8 cellular contexts compared by ENCODE assay signal in the genomic region with DNA sequence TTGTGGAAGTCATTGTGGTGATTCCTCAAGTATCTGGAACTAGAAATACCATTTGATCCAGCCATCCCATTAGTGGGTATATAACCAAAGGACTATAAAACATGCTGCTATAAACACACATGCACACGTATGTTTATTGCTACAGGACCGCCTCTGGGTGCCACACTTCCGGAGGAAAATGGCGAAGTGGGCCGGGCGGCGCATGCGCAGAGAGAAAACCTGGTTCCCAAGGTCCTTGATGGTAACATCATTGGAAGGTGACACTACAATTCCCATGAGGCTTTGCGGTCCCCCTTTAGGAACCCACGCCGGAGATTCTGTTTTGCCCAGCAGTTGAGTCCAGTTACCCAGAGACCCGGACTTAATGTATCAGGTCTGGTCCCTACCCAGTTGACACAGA.
A peak's percentile ranks its signal among the peaks of the same experiment; 100 is the strongest.
DNase-seq lines count a peak whose midpoint lies in the region; FAIRE-seq and TF ChIP-seq lines count a peak whose summit lies in the region.
"Not testable (repeated sequence)": the region's sequence is repeated elsewhere in the genome, so short reads cannot be mapped to it uniquely, and the experiment has no call there.

No MANE protein-coding gene starts in this region.

- not testable (repeated sequence) for H3K27ac ChIP-seq in MM.1S (ENCODE audit: low read length)

- not testable (repeated sequence) for H3K4me1 ChIP-seq in MM.1S (ENCODE audit: low read length)

- H3F3A ChIP-seq in MM.1S (ENCODE audit: insufficient read depth, low read length), result not testable (repeated sequence)

- TF ChIP-seq RAD21 in Ishikawa (IDR thresholded peaks at IDR 0.05; ENCODE audit: low read depth), result not testable (repeated sequence)

- not testable (repeated sequence) for H3K27me3 ChIP-seq in MM.1S (replicated peaks; ENCODE audit: insufficient read depth, low read length)

- FAIRE-seq in urothelium cell line (lab: Jason Lieb, UNC), result not testable (repeated sequence)

- not testable (repeated sequence) for H2AFZ ChIP-seq in MM.1S (ENCODE audit: low read length)

- H3K9ac ChIP-seq in MM.1S (ENCODE audit: low read length), result not testable (repeated sequence)

- TF ChIP-seq EP300 in Ishikawa (IDR thresholded peaks at IDR 0.05; ENCODE audit: borderline replicate concordance), result not testable (repeated sequence)

- H4K20me1 ChIP-seq in MM.1S (ENCODE audit: insufficient read depth, low read length), result not testable (repeated sequence)

- not testable (repeated sequence) for H3K36me3 ChIP-seq in MM.1S (replicated peaks; ENCODE audit: insufficient read depth, low read length)

- TF ChIP-seq CTCF in MM.1S (IDR thresholded peaks at IDR 0.05; ENCODE audit: low read length), result not testable (repeated sequence)

- H3K9me2 ChIP-seq in MM.1S (replicated peaks; ENCODE audit: insufficient read depth, low read length), result not testable (repeated sequence)

- H3K4me3 ChIP-seq in MM.1S (ENCODE audit: low read length), result not testable (repeated sequence)

- not testable (repeated sequence) for H3K79me2 ChIP-seq in MM.1S (ENCODE audit: low read length)

- H3K4me2 ChIP-seq in MM.1S (ENCODE audit: low read depth, low read length), result not testable (repeated sequence)

- not testable (repeated sequence) for H3K9me3 ChIP-seq in MM.1S (replicated peaks; ENCODE audit: insufficient read depth, low read length)

- DNase-seq in H4 (ENCODE audit: low spot score), result peak; percentile 14
- DNase-seq in MM.1S, result peak; percentile 68
- DNase-seq in RKO (ENCODE audit: low spot score), result peak; percentile 0
- peak; percentile 64 for DNase-seq in RPMI8226
- DNase-seq in SK-N-DZ (ENCODE audit: low spot score), result peak; percentile 11
- DNase-seq in iPS-NIHi11 (ENCODE audit: low spot score), result peak; percentile 1
- DNase-seq in urothelium cell line (ENCODE audit: low spot score), result peak; percentile 7

TF ChIP-seq in Ishikawa, 13 proteins besides CTCF, POLR2A, EP300 and RAD21:
- TF ChIP-seq YY1 (IDR thresholded peaks at IDR 0.05; ENCODE audit: low read depth), result peak; percentile 64; the same call in 1 of the 2 replicates
TF ChIP-seq in Ishikawa: peak in this region for 1; not testable (repeated sequence) for 12.

Comparison
In these comparisons a context has a peak if more than half of its experiments do, and no peak if none do; other contexts are left out.
1. DNase-seq: peak in every context shown above with its lines; median percentile 68 in MM.1S; 64 in RPMI8226; 14 in H4; 11 in SK-N-DZ; 7 in urothelium cell line; 1 in iPS-NIHi11; 0 in RKO.